ENCODE assay signal across 13 cellular contexts in genomic region chr1:78622548-78622947, GRCh38. TPM values are rescaled to one million over a fixed set of nuclear protein-coding genes. Genes with fewer than 3 reads are reported as not detected.
DNase-seq lines count a peak whose midpoint lies in the region; ATAC-seq and TF ChIP-seq lines count a peak whose summit lies in the region.
"Had no signal": no experiment of that assay in that cellular context is flagged by ENCODE, and none has a peak within 500 bp of the region (broad histone marks: within the 10 kb centered on the region; RNA-seq: fewer than 3 reads in every experiment).

No MANE protein-coding gene starts in this region.

- H3K4me3 ChIP-seq in heart left ventricle = peak overlapping the region in 9 of 12 donors; percentile 22 to 66 (median 54)

- TF ChIP-seq CTCF in heart left ventricle (IDR thresholded peaks at IDR 0.05) (no peak), type B pancreatic cell (conservative IDR thresholded peaks at IDR 0.05) (no peak)

- TF ChIP-seq POLR2A in heart left ventricle (IDR thresholded peaks at IDR 0.05) = no peak

- peak in 1 of 4 donors; percentile 39 for ATAC-seq in heart left ventricle
- no peak for ATAC-seq in Right ventricle myocardium superior (ENCODE audit: poor library complexity)

- peaks cover 0 to 60% (median 12%) of the 10 kb centered on the region in 12 donors for H3K4me1 ChIP-seq in heart left ventricle

- H3K27ac ChIP-seq in heart left ventricle = peak overlapping the region in 9 of 12 donors; percentile 16 to 91 (median 75)

- H3K9me3 ChIP-seq in heart left ventricle = no peaks in the 10 kb centered on the region

- H3K27me3 Mint-ChIP-seq in IgD-negative memory B cell = no peaks in the 10 kb centered on the region
- H3K27me3 Mint-ChIP-seq in type B pancreatic cell = no peaks in the 10 kb centered on the region

- 50 to 65% (median 56%) methylated on average over 4 of the region's 4 CpGs for WGBS in heart left ventricle, 4 donors

- no peak for DNase-seq in heart left ventricle
- DNase-seq in Right ventricle myocardium superior = no peak
- peak; percentile 18 for DNase-seq in fibroblast of peridontal ligament (ENCODE audit: extremely low read depth)
- DNase-seq in type B pancreatic cell (ENCODE audit: extremely low spot score, unreplicated experiment) = no peak
- DNase-seq in hypothalamus (lab: John Stamatoyannopoulos, UW) = no peak
- no peak for DNase-seq in NCI-H2227 treated with DMSO at 0.1 percent for 48 hours (lab: John Stamatoyannopoulos, UW)
- no peak for DNase-seq in stimulated activated naive CD4-positive, alpha-beta T cell treated with Interleukin-2 at 50 U/mL for 16 hours (lab: John Stamatoyannopoulos, UW)
- DNase-seq: kidney glomerular epithelial cell; NCI-H2171; stimulated activated CD4-positive, alpha-beta T cell treated with anti-CD3 and anti-CD28 coated beads, Interleukin-2, amount 100 ng/mL, for 48 hours; T1000 had no signal

- intact Hi-C loops in heart left ventricle (cut with DNase I) (loop anchor here in 2 of 10 donors (2.0 kb wide), 2 partner anchors 26 to 28 kb away; partner anchors contain the start of gene IFI44 (in 1 of the 2)), Right ventricle myocardium superior (cut with DNase I) (no loop called here)

- no peak overlapping the region for H3K27ac Mint-ChIP-seq in IgD-negative memory B cell
- no peak overlapping the region for H3K27ac Mint-ChIP-seq in type B pancreatic cell

- H3K36me3 ChIP-seq in heart left ventricle = no peaks in the 10 kb centered on the region

- H3K4me1 Mint-ChIP-seq in IgD-negative memory B cell = peaks cover 35 to 39% (median 37%) of the 10 kb centered on the region in 3 donors
- peaks cover 24% of the 10 kb centered on the region for H3K4me1 Mint-ChIP-seq in type B pancreatic cell (ENCODE audit: unreplicated experiment)

- H3K9me3 Mint-ChIP-seq in IgD-negative memory B cell = no peaks in the 10 kb centered on the region
- no peaks in the 10 kb centered on the region for H3K9me3 Mint-ChIP-seq in type B pancreatic cell

- H3K36me3 Mint-ChIP-seq in IgD-negative memory B cell = no peaks in the 10 kb centered on the region
- no peaks in the 10 kb centered on the region for H3K36me3 Mint-ChIP-seq in type B pancreatic cell

- no peaks in the 10 kb centered on the region for H3K27me3 ChIP-seq in heart left ventricle

- H3K4me3 Mint-ChIP-seq in IgD-negative memory B cell = peak overlapping the region; percentile 59 to 70 (median 59)
- H3K4me3 Mint-ChIP-seq in type B pancreatic cell = peak overlapping the region; percentile 32

RNA-seq across cellular contexts. Expression of gene IFI44L, which starts 2.3 kb away (rescaled TPM):
- total RNA-seq in heart left ventricle = 10 to 100 TPM in 5 of 9 donors, 1 to 10 TPM in 4; 4.2 to 41.7 (median 15.4) TPM
- 1 to 10 TPM; 3.3 to 3.4 TPM for polyA plus RNA-seq in heart left ventricle
- 3.3 TPM for total RNA-seq in Right ventricle myocardium superior
- polyA plus RNA-seq in IgD-negative memory B cell = 9.3 TPM
- total RNA-seq in type B pancreatic cell (ENCODE audit: low replicate concordance) = 7.7 and 12.3 TPM in 2 replicates
- total RNA-seq: G401 had no signal

RNA-seq across cellular contexts. Expression of gene IFI44, which starts 27.1 kb away (rescaled TPM):
- 10 to 100 TPM in 4 of 9 donors, 1 to 10 TPM in 5; 4.5 to 43.0 (median 9.6) TPM for total RNA-seq in heart left ventricle
- 10 to 100 TPM; 11.2 to 14.8 TPM for polyA plus RNA-seq in heart left ventricle
- total RNA-seq in Right ventricle myocardium superior = 6.7 TPM
- 5.4 TPM for polyA plus RNA-seq in IgD-negative memory B cell
- total RNA-seq in type B pancreatic cell (ENCODE audit: low replicate concordance) = 3.8 and 4.8 TPM in 2 replicates
- total RNA-seq: G401 had no signal
